In the genomic region with DNA sequence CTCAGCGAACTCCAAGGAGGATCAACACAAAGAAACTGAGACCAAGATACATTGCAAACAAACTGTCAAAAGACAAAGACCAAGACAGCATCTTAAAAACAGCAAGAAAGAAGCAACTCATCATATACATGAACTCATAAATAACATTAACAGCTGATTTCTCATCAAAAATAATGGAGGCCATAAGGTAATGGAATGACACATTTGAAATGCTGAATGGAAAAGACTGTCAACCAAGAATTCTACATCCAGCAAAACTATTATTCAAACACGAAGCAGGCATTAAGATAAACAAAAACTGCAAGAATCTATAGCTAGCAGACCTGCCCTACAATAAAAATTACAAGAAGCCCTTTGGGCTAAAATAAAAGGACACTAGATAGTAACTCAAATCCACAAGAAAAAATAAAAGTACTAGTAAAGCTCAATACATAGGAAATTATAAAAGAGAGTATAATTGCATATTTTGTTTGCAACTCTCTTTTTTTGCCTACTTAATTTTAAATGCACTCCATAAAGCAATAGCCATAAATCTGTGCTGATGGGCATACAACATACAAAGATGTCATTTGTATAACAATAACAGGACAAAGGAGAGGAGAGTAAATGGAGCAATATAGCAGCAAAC, we compare ENCODE assay signal across 3 cellular contexts.
TF ChIP-seq lines count a peak whose summit lies in the region.

No MANE protein-coding gene starts in this region.

TF ChIP-seq in GM23338, 12 proteins besides CTCF, POLR2A, EP300 and RAD21:
- TF ChIP-seq STAT1 (IDR thresholded peaks at IDR 0.05; ENCODE audit: unreplicated experiment) (no peak), JUNB (IDR thresholded peaks at IDR 0.05; ENCODE audit: unreplicated experiment) (no peak), ZNF114 (CRISPR knock-in tag; IDR thresholded peaks at IDR 0.05) (no peak), CREB1 (CRISPR knock-in tag; IDR thresholded peaks at IDR 0.05; ENCODE audit: low read depth) (no peak)

TF ChIP-seq in HEK293, 187 proteins besides CTCF, POLR2A, EP300 and RAD21 (continues in another document):
- TF ChIP-seq, protein P1, sequence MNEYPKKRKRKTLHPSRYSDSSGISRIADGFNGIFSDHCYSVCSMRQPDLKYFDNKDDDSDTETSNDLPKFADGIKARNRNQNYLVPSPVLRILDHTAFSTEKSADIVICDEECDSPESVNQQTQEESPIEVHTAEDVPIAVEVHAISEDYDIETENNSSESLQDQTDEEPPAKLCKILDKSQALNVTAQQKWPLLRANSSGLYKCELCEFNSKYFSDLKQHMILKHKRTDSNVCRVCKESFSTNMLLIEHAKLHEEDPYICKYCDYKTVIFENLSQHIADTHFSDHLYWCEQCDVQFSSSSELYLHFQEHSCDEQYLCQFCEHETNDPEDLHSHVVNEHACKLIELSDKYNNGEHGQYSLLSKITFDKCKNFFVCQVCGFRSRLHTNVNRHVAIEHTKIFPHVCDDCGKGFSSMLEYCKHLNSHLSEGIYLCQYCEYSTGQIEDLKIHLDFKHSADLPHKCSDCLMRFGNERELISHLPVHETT (tag by site-specific recombination; IDR thresholded peaks at IDR 0.05) = no peak
- TF ChIP-seq ZNF549 (tag by site-specific recombination; IDR thresholded peaks at IDR 0.05) (peak; percentile 73), ZFP37 (tag by site-specific recombination; IDR thresholded peaks at IDR 0.05) (no peak), ZNF221 (tag by site-specific recombination; IDR thresholded peaks at IDR 0.05; ENCODE audit: borderline replicate concordance) (no peak), ZNF610 (tag by site-specific recombination; IDR thresholded peaks at IDR 0.05; ENCODE audit: borderline replicate concordance) (0 out of 2 replicates have a peak, but pooled peaks have one; percentile 42), ZNF416 (tag by site-specific recombination; IDR thresholded peaks at IDR 0.05) (no peak), SP2 (tag by site-specific recombination; IDR thresholded peaks at IDR 0.05) (no peak), ZNF114 (tag by site-specific recombination; IDR thresholded peaks at IDR 0.05) (no peak), RBAK (tag by site-specific recombination; IDR thresholded peaks at IDR 0.05) (no peak), KLF10 (tag by site-specific recombination; IDR thresholded peaks at IDR 0.05) (no peak), GFI1B (tag by site-specific recombination; IDR thresholded peaks at IDR 0.05) (no peak), ZNF677 (tag by site-specific recombination; IDR thresholded peaks at IDR 0.05) (no peak), ZNF529 (tag by site-specific recombination; IDR thresholded peaks at IDR 0.05; ENCODE audit: insufficient replicate concordance) (peak; percentile 23), ZFP41 (tag by site-specific recombination; IDR thresholded peaks at IDR 0.05; ENCODE audit: borderline replicate concordance) (no peak), ZBTB20 (tag by site-specific recombination; IDR thresholded peaks at IDR 0.05) (no peak), SETDB1 (IDR thresholded peaks at IDR 0.05; ENCODE audit: insufficient read length, low read length) (peak; percentile 99), TRIM28 (IDR thresholded peaks at IDR 0.05; ENCODE audit: borderline replicate concordance, low read length) (peak; percentile 98), MZF1 (tag by site-specific recombination; IDR thresholded peaks at IDR 0.05; ENCODE audit: borderline replicate concordance) (no peak), ZNF621 (tag by site-specific recombination; IDR thresholded peaks at IDR 0.05) (no peak), ZNF548 (tag by site-specific recombination; IDR thresholded peaks at IDR 0.05) (no peak)
- TF ChIP-seq, protein P2, sequence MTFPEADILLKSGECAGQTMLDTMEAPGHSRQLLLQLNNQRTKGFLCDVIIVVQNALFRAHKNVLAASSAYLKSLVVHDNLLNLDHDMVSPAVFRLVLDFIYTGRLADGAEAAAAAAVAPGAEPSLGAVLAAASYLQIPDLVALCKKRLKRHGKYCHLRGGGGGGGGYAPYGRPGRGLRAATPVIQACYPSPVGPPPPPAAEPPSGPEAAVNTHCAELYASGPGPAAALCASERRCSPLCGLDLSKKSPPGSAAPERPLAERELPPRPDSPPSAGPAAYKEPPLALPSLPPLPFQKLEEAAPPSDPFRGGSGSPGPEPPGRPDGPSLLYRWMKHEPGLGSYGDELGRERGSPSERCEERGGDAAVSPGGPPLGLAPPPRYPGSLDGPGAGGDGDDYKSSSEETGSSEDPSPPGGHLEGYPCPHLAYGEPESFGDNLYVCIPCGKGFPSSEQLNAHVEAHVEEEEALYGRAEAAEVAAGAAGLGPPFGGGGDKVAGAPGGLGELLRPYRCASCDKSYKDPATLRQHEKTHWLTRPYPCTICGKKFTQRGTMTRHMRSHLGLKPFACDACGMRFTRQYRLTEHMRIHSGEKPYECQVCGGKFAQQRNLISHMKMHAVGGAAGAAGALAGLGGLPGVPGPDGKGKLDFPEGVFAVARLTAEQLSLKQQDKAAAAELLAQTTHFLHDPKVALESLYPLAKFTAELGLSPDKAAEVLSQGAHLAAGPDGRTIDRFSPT (tag by site-specific recombination; IDR thresholded peaks at IDR 0.05) = no peak
- TF ChIP-seq, protein P3, sequence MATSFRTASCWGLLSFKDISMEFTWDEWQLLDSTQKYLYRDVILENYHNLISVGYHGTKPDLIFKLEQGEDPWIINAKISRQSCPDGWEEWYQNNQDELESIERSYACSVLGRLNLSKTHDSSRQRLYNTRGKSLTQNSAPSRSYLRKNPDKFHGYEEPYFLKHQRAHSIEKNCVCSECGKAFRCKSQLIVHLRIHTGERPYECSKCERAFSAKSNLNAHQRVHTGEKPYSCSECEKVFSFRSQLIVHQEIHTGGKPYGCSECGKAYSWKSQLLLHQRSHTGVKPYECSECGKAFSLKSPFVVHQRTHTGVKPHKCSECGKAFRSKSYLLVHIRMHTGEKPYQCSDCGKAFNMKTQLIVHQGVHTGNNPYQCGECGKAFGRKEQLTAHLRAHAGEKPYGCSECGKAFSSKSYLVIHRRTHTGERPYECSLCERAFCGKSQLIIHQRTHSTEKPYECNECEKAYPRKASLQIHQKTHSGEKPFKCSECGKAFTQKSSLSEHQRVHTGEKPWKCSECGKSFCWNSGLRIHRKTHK (tag by site-specific recombination; IDR thresholded peaks at IDR 0.05) = no peak
- TF ChIP-seq, protein P4, sequence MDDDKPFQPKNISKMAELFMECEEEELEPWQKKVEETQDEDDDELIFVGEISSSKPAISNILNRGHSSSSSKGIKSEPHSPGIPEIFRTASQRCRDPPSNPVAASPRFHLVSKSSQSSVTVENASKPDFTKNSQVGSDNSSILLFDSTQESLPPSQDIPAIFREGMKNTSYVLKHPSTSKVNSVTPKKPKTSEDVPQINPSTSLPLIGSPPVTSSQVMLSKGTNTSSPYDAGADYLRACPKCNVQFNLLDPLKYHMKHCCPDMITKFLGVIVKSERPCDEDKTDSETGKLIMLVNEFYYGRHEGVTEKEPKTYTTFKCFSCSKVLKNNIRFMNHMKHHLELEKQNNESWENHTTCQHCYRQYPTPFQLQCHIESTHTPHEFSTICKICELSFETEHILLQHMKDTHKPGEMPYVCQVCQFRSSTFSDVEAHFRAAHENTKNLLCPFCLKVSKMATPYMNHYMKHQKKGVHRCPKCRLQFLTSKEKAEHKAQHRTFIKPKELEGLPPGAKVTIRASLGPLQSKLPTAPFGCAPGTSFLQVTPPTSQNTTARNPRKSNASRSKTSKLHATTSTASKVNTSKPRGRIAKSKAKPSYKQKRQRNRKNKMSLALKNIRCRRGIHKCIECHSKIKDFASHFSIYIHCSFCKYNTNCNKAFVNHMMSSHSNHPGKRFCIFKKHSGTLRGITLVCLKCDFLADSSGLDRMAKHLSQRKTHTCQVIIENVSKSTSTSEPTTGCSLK (tag by site-specific recombination; IDR thresholded peaks at IDR 0.05) = no peak

TF ChIP-seq in K562, 482 proteins besides CTCF, POLR2A, EP300 and RAD21:
- TF ChIP-seq PCBP1 (IDR thresholded peaks at IDR 0.05; ENCODE audit: low read depth, low read length, poor library complexity, severe bottlenecking) (no peak), POLR2AphosphoS2 (IDR thresholded peaks at IDR 0.05; ENCODE audit: low read length) (no peak)
- TF ChIP-seq, protein P5, sequence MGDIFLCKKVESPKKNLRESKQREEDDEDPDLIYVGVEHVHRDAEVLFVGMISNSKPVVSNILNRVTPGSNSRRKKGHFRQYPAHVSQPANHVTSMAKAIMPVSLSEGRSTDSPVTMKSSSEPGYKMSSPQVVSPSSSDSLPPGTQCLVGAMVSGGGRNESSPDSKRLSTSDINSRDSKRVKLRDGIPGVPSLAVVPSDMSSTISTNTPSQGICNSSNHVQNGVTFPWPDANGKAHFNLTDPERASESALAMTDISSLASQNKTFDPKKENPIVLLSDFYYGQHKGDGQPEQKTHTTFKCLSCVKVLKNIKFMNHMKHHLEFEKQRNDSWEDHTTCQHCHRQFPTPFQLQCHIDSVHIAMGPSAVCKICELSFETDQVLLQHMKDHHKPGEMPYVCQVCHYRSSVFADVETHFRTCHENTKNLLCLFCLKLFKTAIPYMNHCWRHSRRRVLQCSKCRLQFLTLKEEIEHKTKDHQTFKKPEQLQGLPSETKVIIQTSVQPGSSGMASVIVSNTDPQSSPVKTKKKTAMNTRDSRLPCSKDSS (IDR thresholded peaks at IDR 0.05; ENCODE audit: low read depth, partially characterized antibody) = peak; percentile 25
TF ChIP-seq in K562: peak in this region for 1.
